Comparison of ENCODE assay signal across 26 cellular contexts in the genomic region with DNA sequence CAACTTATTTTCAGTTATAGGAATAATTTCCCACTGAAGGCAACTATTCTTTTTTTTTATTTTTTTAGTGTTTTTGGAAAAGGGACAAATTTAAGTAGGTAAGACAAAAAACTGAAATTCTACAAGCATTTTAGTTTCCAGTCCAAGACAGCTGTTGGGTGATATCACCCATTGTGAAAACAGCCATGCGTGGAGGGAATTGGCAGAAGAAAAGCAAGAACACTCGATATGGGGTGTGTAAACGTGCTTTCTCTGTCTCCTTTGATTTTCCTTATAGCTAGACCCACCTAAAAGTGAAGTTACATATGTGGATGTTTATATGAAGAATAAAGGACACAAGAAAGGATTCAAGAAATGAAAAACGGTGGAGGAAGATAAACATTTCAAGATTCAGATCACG.
"Had no signal": no experiment of that assay in that cellular context is flagged by ENCODE, and none has a peak within 500 bp of the region (broad histone marks: within the 10 kb centered on the region; RNA-seq: fewer than 3 reads in every experiment).

No MANE protein-coding gene starts in this region.

- DNase-seq: activated CD4-positive, alpha-beta memory T cell treated with anti-CD3 and anti-CD28 coated beads for 36 hours; activated CD4-positive, alpha-beta T cell treated with anti-CD3 and anti-CD28 coated beads, Interleukin-2, amount 10 ng/mL, durations not matched to agents 24 days and 14 days; activated CD8-positive, alpha-beta memory T cell treated with anti-CD3 and anti-CD28 coated beads, Interleukin-2, amount 50 U/mL, for 4 hours; activated effector memory CD4-positive, alpha-beta T cell treated with anti-CD3 and anti-CD28 coated beads, Interleukin-2, amount 50 U/mL, for 16 hours; activated naive CD4-positive, alpha-beta T cell treated with anti-CD3 and anti-CD28 coated beads for 36 hours; activated naive CD8-positive, alpha-beta T cell treated with anti-CD3 and anti-CD28 coated beads for 36 hours; activated T-cell treated with anti-CD3 and anti-CD28 coated beads, Interleukin-2, amount 50 U/mL, for 1 hour; adrenal gland; aorta; kidney glomerular epithelial cell; mesendoderm; natural killer cell; posterior cingulate gyrus; stimulated activated CD4-positive, alpha-beta T cell treated with anti-CD3 and anti-CD28 coated beads, Interleukin-2, amount 100 ng/mL, for 48 hours; stimulated activated naive CD4-positive, alpha-beta T cell treated with Interleukin-2 at 50 U/mL for 16 hours; SW 1271; T-helper 17 cell; T1000; testis; upper lobe of left lung; WERI-Rb-1 had no signal

- FAIRE-seq: endothelial cell of umbilical vein had no signal

- H3K4me3 ChIP-seq: adrenal gland, cardiac muscle cell, lung, testis, upper lobe of left lung had no signal

- ATAC-seq: activated CD4-positive, CD25-positive, alpha-beta regulatory T cell treated with anti-CD3 and anti-CD28 coated beads, Interleukin-2, amount 50 U/mL, for 24 hours; left lobe of liver; natural killer cell; T-helper 17 cell had no signal

- H3K9me3 ChIP-seq: adrenal gland, testis, upper lobe of left lung had no signal

- H3K4me1 ChIP-seq: adrenal gland, testis had no signal

- H3K27me3 ChIP-seq: adrenal gland, cardiac muscle cell, testis, upper lobe of left lung had no signal

- H3K36me3 ChIP-seq: adrenal gland, cardiac muscle cell, upper lobe of left lung, WERI-Rb-1 had no signal

- H3K27ac ChIP-seq: cardiac muscle cell, testis, WERI-Rb-1 had no signal
